In genomic region chr13:46369506-46370268, GRCh38 we compare ENCODE assay signal across 9 cellular contexts. TPM values are rescaled to one million over a fixed set of nuclear protein-coding genes. Genes with fewer than 3 reads are reported as not detected.
DNase-seq lines count a peak whose midpoint lies in the region; ATAC-seq and TF ChIP-seq lines count a peak whose summit lies in the region.
"Had no signal": no experiment of that assay in that cellular context is flagged by ENCODE, and none has a peak within 500 bp of the region (broad histone marks: within the 10 kb centered on the region; RNA-seq: fewer than 3 reads in every experiment).

No MANE protein-coding gene starts in this region.

- no peaks in the 10 kb centered on the region for H3K36me3 Mint-ChIP-seq in HFFc6 (ENCODE audit: low read depth)
- no peaks in the 10 kb centered on the region for H3K36me3 Mint-ChIP-seq in activated naive CD8-positive, alpha-beta T cell treated with anti-CD3 and anti-CD28 coated beads for 36 hours
- H3K36me3 Mint-ChIP-seq in naive thymus-derived CD4-positive, alpha-beta T cell: peaks cover 0 to 3% (median 0%) of the 10 kb centered on the region in 5 donors
- no peaks in the 10 kb centered on the region for H3K36me3 Mint-ChIP-seq in T-cell

- H3K4me1 ChIP-seq in naive thymus-derived CD4-positive, alpha-beta T cell (ENCODE audit: control insufficient read depth in 2 of 2, insufficient read depth in 2 of 2, low read length in 2 of 2): no peaks in the 10 kb centered on the region
- no peaks in the 10 kb centered on the region for H3K4me1 ChIP-seq in BE2C

- H3K27ac Mint-ChIP-seq in HFFc6: no peak overlapping the region
- peak overlapping the region; percentile 26 for H3K27ac Mint-ChIP-seq in activated naive CD8-positive, alpha-beta T cell treated with anti-CD3 and anti-CD28 coated beads for 36 hours
- H3K27ac Mint-ChIP-seq in naive thymus-derived CD4-positive, alpha-beta T cell: no peak overlapping the region
- H3K27ac Mint-ChIP-seq in T-cell: no peak overlapping the region

- CTCF ChIA-PET in naive thymus-derived CD4-positive, alpha-beta T cell (lab: Charles Lee): no interaction called here
- CTCF ChIA-PET in T-cell (lab: Charles Lee): no interaction called here

- H3K27me3 ChIP-seq in naive thymus-derived CD4-positive, alpha-beta T cell (ENCODE audit: control insufficient read depth in 2 of 2, insufficient read depth in 2 of 2, low read length in 2 of 2): no peaks in the 10 kb centered on the region
- peaks cover 16% of the 10 kb centered on the region for H3K27me3 ChIP-seq in BE2C

- H3K9me3 Mint-ChIP-seq in HFFc6 (no peaks in the 10 kb centered on the region), T-cell (no peaks in the 10 kb centered on the region)
- H3K9me3 Mint-ChIP-seq in activated naive CD8-positive, alpha-beta T cell treated with anti-CD3 and anti-CD28 coated beads for 36 hours: no peaks in the 10 kb centered on the region
- no peaks in the 10 kb centered on the region for H3K9me3 Mint-ChIP-seq in naive thymus-derived CD4-positive, alpha-beta T cell
- H3K9me3 Mint-ChIP-seq: central memory CD8-positive, alpha-beta T cell had no signal

- TF ChIP-seq CTCF in GM12865 (IDR thresholded peaks at IDR 0.05; ENCODE audit: insufficient read depth, low read depth, low read length, missing control alignments) (no peak), HFFc6 (IDR thresholded peaks at IDR 0.05) (no peak), BE2C (IDR thresholded peaks at IDR 0.05; ENCODE audit: low read depth, low read length) (no peak)

- H3K4me1 Mint-ChIP-seq in HFFc6 (ENCODE audit: low read depth) (peaks cover 9% of the 10 kb centered on the region; the same call in 1 of the 2 replicates), T-cell (peaks cover 4 to 8% (median 5%) of the 10 kb centered on the region in 3 donors)
- peaks cover 6% of the 10 kb centered on the region for H3K4me1 Mint-ChIP-seq in activated naive CD8-positive, alpha-beta T cell treated with anti-CD3 and anti-CD28 coated beads for 36 hours
- peaks cover 0 to 18% (median 7%) of the 10 kb centered on the region in 7 donors for H3K4me1 Mint-ChIP-seq in naive thymus-derived CD4-positive, alpha-beta T cell
- H3K4me1 Mint-ChIP-seq: central memory CD8-positive, alpha-beta T cell had no signal

- H3K27ac ChIP-seq in naive thymus-derived CD4-positive, alpha-beta T cell (ENCODE audit: low read depth, low read length): no peak overlapping the region

- DNase-seq in GM12865 (ENCODE audit: low read depth) (peak; percentile 64), HFFc6 (peak; percentile 79), NCI-H2171 treated with DMSO at 0.1 percent for 48 hours (lab: John Stamatoyannopoulos, UW) (no peak), T-cell (no peak), BE2C (no peak)
- no peak for DNase-seq in activated naive CD8-positive, alpha-beta T cell treated with anti-CD3 and anti-CD28 coated beads for 36 hours
- no peak for DNase-seq in naive thymus-derived CD4-positive, alpha-beta T cell

- H3K4me3 ChIP-seq in GM12865 (ENCODE audit: low read depth, low read length) (no peak overlapping the region), BE2C (ENCODE audit: low read depth, low read length) (no peak overlapping the region)
- no peak overlapping the region for H3K4me3 ChIP-seq in naive thymus-derived CD4-positive, alpha-beta T cell (ENCODE audit: low read length)

- H3K9me3 ChIP-seq in naive thymus-derived CD4-positive, alpha-beta T cell (ENCODE audit: control insufficient read depth in 2 of 3, low read length in 3 of 3): no peaks in the 10 kb centered on the region
- no peaks in the 10 kb centered on the region for H3K9me3 ChIP-seq in BE2C

- H3K36me3 ChIP-seq in naive thymus-derived CD4-positive, alpha-beta T cell (ENCODE audit: control insufficient read depth in 2 of 3, insufficient read depth in 3 of 3, low read length in 3 of 3): no peaks in the 10 kb centered on the region
- no peaks in the 10 kb centered on the region for H3K36me3 ChIP-seq in BE2C

- intact Hi-C loops in naive thymus-derived CD4-positive, alpha-beta T cell (cut with micrococcal nuclease): no loop called here

- peaks cover 19% of the 10 kb centered on the region; the same call in 1 of the 2 replicates for H3K27me3 Mint-ChIP-seq in HFFc6 (ENCODE audit: insufficient read depth)
- no peaks in the 10 kb centered on the region for H3K27me3 Mint-ChIP-seq in activated naive CD8-positive, alpha-beta T cell treated with anti-CD3 and anti-CD28 coated beads for 36 hours
- H3K27me3 Mint-ChIP-seq in naive thymus-derived CD4-positive, alpha-beta T cell: no peaks in the 10 kb centered on the region
- peaks cover 0 to 5% of the 10 kb centered on the region in 2 donors for H3K27me3 Mint-ChIP-seq in T-cell

- POLR2A ChIA-PET in naive thymus-derived CD4-positive, alpha-beta T cell (lab: Charles Lee): no interaction called here
- POLR2A ChIA-PET in T-cell (lab: Charles Lee): interaction anchor here in 1 of 2 donors (0.8 kb wide), 1 partner anchor 51 kb away, joined by 3 read pairs; no protein-coding TSS in a partner anchor

- H3K4me3 Mint-ChIP-seq in HFFc6 (no peak overlapping the region), T-cell (no peak overlapping the region)
- H3K4me3 Mint-ChIP-seq in activated naive CD8-positive, alpha-beta T cell treated with anti-CD3 and anti-CD28 coated beads for 36 hours: no peak overlapping the region
- no peak overlapping the region for H3K4me3 Mint-ChIP-seq in naive thymus-derived CD4-positive, alpha-beta T cell
- H3K4me3 Mint-ChIP-seq: central memory CD8-positive, alpha-beta T cell had no signal

- peak; percentile 48 for ATAC-seq in naive thymus-derived CD4-positive, alpha-beta T cell
- ATAC-seq in HG02840 (IDR thresholded peaks at IDR 0.05; ENCODE audit: low FRiP score, unreplicated experiment): no peak
- no peak for ATAC-seq in T-cell (replicated peaks in 1 of 4)

RNA-seq across cellular contexts. Expression of gene RUBCNL, which starts 17.4 kb away (rescaled TPM):
- total RNA-seq in HFFc6 (2021; fragmentation: NEBNext Ultra II Directional; extraction: Animal tissue kit (Norgen Biotek cat#: 25700)): not detected
- total RNA-seq in activated naive CD8-positive, alpha-beta T cell treated with anti-CD3 and anti-CD28 coated beads for 36 hours: 1 to 10 TPM; 1.1 to 1.9 TPM
- total RNA-seq in naive thymus-derived CD4-positive, alpha-beta T cell: 1 to 10 TPM in 2 of 5 experiments, under 1 TPM in 3; 0.24 to 5.5 (median 0.56) TPM
- polyA plus RNA-seq in naive thymus-derived CD4-positive, alpha-beta T cell: under 1 TPM; 0.04 to 0.16 TPM
- total RNA-seq in T-cell: 10 to 100 TPM in 1 of 5 donors, 1 to 10 TPM in 4; 1.4 to 11.7 (median 2.2) TPM
- polyA plus RNA-seq in BE2C (2012; ENCODE audit: insufficient read depth, insufficient read length, low read depth): not detected

Comparison
In these comparisons a context has a peak if more than half of its experiments do, and no peak if none do; other contexts are left out.
1. DNase-seq: peak in GM12865 (single experiment) and HFFc6 (single experiment); none in activated naive CD8-positive, alpha-beta T cell treated with anti-CD3 and anti-CD28 coated beads for 36 hours (single experiment), naive thymus-derived CD4-positive, alpha-beta T cell (0 of 9), NCI-H2171 treated with DMSO at 0.1 percent for 48 hours (single experiment), T-cell (0 of 34) and BE2C (single experiment).